Comparison of ENCODE assay signal across 8 cellular contexts in genomic region chr17:50508573-50509460, GRCh38. TPM values are rescaled to one million over a fixed set of nuclear protein-coding genes. Genes with fewer than 3 reads are reported as not detected.
DNase-seq lines count a peak whose midpoint lies in the region; ATAC-seq, FAIRE-seq and TF ChIP-seq lines count a peak whose summit lies in the region.

No MANE protein-coding gene starts in this region.

- TF ChIP-seq POLR2A in H54 (IDR thresholded peaks at IDR 0.05; ENCODE audit: low read depth, low read length) = no peak

- H3K36me3 Mint-ChIP-seq in effector memory CD8-positive, alpha-beta T cell (ENCODE audit: insufficient read depth) = peaks cover 3% of the 10 kb centered on the region
- no peaks in the 10 kb centered on the region for H3K36me3 Mint-ChIP-seq in naive thymus-derived CD8-positive, alpha-beta T cell

- DNase-seq in AG04449 (ENCODE audit: low read depth, low spot score) (no peak), CD1c-positive myeloid dendritic cell (ENCODE audit: extremely low spot score) (no peak), H54 (ENCODE audit: insufficient read length, low spot score) (no peak)
- no peak for DNase-seq in effector memory CD8-positive, alpha-beta T cell
- no peak for DNase-seq in naive thymus-derived CD8-positive, alpha-beta T cell
- DNase-seq in activated effector memory CD4-positive, alpha-beta T cell treated with anti-CD3 and anti-CD28 coated beads, Interleukin-2, amount 50 U/mL, for 16 hours = no peak

- H3K9me3 ChIP-seq in KOPT-K1 (ENCODE audit: insufficient read depth, low read length, poor library complexity, severe bottlenecking) = no peaks in the 10 kb centered on the region

- POLR2A ChIA-PET in AG04449 (lab: Yijun Ruan, JAX) = no interaction called here
- POLR2A ChIA-PET in naive thymus-derived CD8-positive, alpha-beta T cell (lab: Charles Lee) = interaction anchor here (0.6 to 0.7 kb wide), 2 partner anchors 73 to 122 kb away, joined by 3 read pairs; no protein-coding TSS in a partner anchor

- H3K27ac ChIP-seq in KOPT-K1 (ENCODE audit: low read depth, low read length, poor library complexity, severe bottlenecking) = peak overlapping the region; percentile 74

- H3K4me3 Mint-ChIP-seq in effector memory CD8-positive, alpha-beta T cell = peak overlapping the region; percentile 92 to 96
- H3K4me3 Mint-ChIP-seq in naive thymus-derived CD8-positive, alpha-beta T cell = peak overlapping the region; percentile 87 to 95 (median 92)

- CTCF ChIA-PET in AG04449 (lab: Yijun Ruan, JAX) = interaction anchor here (0.7 to 1.3 kb wide), 3 partner anchors 8 to 33 kb away, joined by 3 to 6 read pairs (median 3); no protein-coding TSS in a partner anchor

- peak overlapping the region; percentile 75 to 97 for H3K27ac Mint-ChIP-seq in effector memory CD8-positive, alpha-beta T cell
- H3K27ac Mint-ChIP-seq in naive thymus-derived CD8-positive, alpha-beta T cell = peak overlapping the region; percentile 71 to 96 (median 88)

- H3K36me3 ChIP-seq in KOPT-K1 (ENCODE audit: insufficient read depth, low read length) = no peaks in the 10 kb centered on the region

- no peaks in the 10 kb centered on the region for H3K9me3 Mint-ChIP-seq in effector memory CD8-positive, alpha-beta T cell
- no peaks in the 10 kb centered on the region for H3K9me3 Mint-ChIP-seq in naive thymus-derived CD8-positive, alpha-beta T cell

- no peak for ATAC-seq in effector memory CD8-positive, alpha-beta T cell (replicated peaks)
- ATAC-seq in naive thymus-derived CD8-positive, alpha-beta T cell = no peak
- no peak for ATAC-seq in GM21528 (IDR thresholded peaks at IDR 0.05; ENCODE audit: low FRiP score, unreplicated experiment)

- H3K27me3 Mint-ChIP-seq in effector memory CD8-positive, alpha-beta T cell = peaks cover 0 to 6% of the 10 kb centered on the region in 2 donors
- no peaks in the 10 kb centered on the region for H3K27me3 Mint-ChIP-seq in naive thymus-derived CD8-positive, alpha-beta T cell

- peaks cover 20 to 23% of the 10 kb centered on the region in 2 donors for H3K4me1 Mint-ChIP-seq in effector memory CD8-positive, alpha-beta T cell (ENCODE audit: low read depth in 2 of 2)
- peaks cover 16 to 44% (median 32%) of the 10 kb centered on the region in 4 donors for H3K4me1 Mint-ChIP-seq in naive thymus-derived CD8-positive, alpha-beta T cell

- no peak for TF ChIP-seq CTCF in AG04449 (IDR thresholded peaks at IDR 0.05; ENCODE audit: insufficient read depth, low read length, missing control alignments)

- H3K4me3 ChIP-seq in AG04449 (ENCODE audit: low read depth, low read length) = peak overlapping the region; percentile 50

- FAIRE-seq in H54 (lab: Jason Lieb, UNC) = no peak

RNA-seq across cellular contexts. Expression of gene MYCBPAP, which starts 0.6 kb away (rescaled TPM):
- total RNA-seq in naive thymus-derived CD8-positive, alpha-beta T cell = 1 to 10 TPM; 1.3 to 2.6 TPM
- 1 to 10 TPM in 1 of 3 donors, under 1 TPM in 1, not detected in 1; 0.80 to 1.3 TPM for polyA plus RNA-seq in naive thymus-derived CD8-positive, alpha-beta T cell

RNA-seq across cellular contexts. Expression of gene EPN3, which starts 23.7 kb away (rescaled TPM):
- total RNA-seq in naive thymus-derived CD8-positive, alpha-beta T cell = not detected
- polyA plus RNA-seq in naive thymus-derived CD8-positive, alpha-beta T cell = not detected

RNA-seq across cellular contexts. Expression of gene RSAD1, which starts 30.2 kb away (rescaled TPM):
- 10 to 100 TPM; 88.2 to 90.6 TPM for total RNA-seq in naive thymus-derived CD8-positive, alpha-beta T cell
- polyA plus RNA-seq in naive thymus-derived CD8-positive, alpha-beta T cell = 10 to 100 TPM; 61.3 to 78.8 (median 64.2) TPM

RNA-seq across cellular contexts. Expression of gene SPATA20, which starts 38.2 kb away (rescaled TPM):
- 10 to 100 TPM; 33.2 to 39.8 TPM for total RNA-seq in naive thymus-derived CD8-positive, alpha-beta T cell
- 1 to 10 TPM; 6.9 to 8.9 (median 7.5) TPM for polyA plus RNA-seq in naive thymus-derived CD8-positive, alpha-beta T cell

RNA-seq across cellular contexts. Expression of gene CHAD, which starts 40.1 kb away (rescaled TPM):
- not detected for total RNA-seq in naive thymus-derived CD8-positive, alpha-beta T cell
- polyA plus RNA-seq in naive thymus-derived CD8-positive, alpha-beta T cell = not detected
